14 cellular contexts compared by ENCODE assay signal in genomic region chr9:108621991-108622390, GRCh38.
"Had no signal": no experiment of that assay in that cellular context is flagged by ENCODE, and none has a peak within 500 bp of the region (broad histone marks: within the 10 kb centered on the region; RNA-seq: fewer than 3 reads in every experiment).

No MANE protein-coding gene starts in this region.

- H3K9me3 ChIP-seq: esophagus squamous epithelium, thoracic aorta, upper lobe of right lung had no signal

- H3K27ac ChIP-seq: cardiac muscle cell, esophagus squamous epithelium, thoracic aorta, upper lobe of right lung had no signal

- H3K27me3 ChIP-seq: cardiac muscle cell, esophagus squamous epithelium, upper lobe of right lung had no signal

- H3K4me3 ChIP-seq: cardiac muscle cell, esophagus squamous epithelium, thoracic aorta, upper lobe of right lung had no signal

- H3K4me1 ChIP-seq: upper lobe of right lung had no signal

- DNase-seq: activated CD4-positive, alpha-beta T cell treated with anti-CD3 and anti-CD28 coated beads for 1 hour; activated CD4-positive, alpha-beta T cell treated with anti-CD3 and anti-CD28 coated beads, Interleukin-2, amount 50 U/mL, for 4 hours; activated naive CD4-positive, alpha-beta T cell treated with anti-CD3 and anti-CD28 coated beads, Interleukin-2, amount 50 U/mL, for 16 hours; esophagus squamous epithelium; hypothalamus; mesendoderm; natural killer cell; posterior cingulate gyrus; retina; T-helper 9 cell; upper lobe of right lung had no signal

- H3K36me3 ChIP-seq: cardiac muscle cell, esophagus squamous epithelium, thoracic aorta, upper lobe of right lung had no signal

- FAIRE-seq: endometrium had no signal
